ENCODE assay signal across 9 cellular contexts in the genomic region with DNA sequence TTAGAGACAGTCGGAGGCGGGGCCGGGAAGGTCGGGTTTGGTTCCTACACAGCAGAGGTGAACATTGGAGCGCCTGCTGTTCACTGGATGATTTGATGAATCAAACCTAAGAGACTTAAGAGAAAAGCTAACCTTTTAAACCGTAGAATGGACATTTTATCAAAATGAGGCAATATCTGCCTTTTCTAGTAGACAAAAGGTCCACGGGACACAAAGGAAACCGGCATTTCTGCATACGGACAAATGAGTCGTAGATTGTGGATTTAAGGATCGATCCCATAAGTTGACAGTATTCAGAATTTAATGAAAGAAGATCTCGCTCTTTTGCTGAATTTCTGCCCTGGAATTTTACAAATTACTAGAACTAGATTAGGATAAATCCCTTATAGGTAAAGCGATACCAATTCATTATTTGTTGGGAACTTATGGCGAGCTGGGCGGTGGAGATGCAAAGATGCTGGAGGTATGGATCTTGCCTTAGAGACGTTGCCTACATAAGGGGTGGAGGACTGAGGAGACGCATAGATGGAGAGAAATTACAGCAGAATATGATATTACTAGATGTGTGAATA. TPM values are rescaled to one million over a fixed set of nuclear protein-coding genes. Genes with fewer than 3 reads are reported as not detected.
A peak's percentile ranks its signal among the peaks of the same experiment; 100 is the strongest.
DNase-seq lines count a peak whose midpoint lies in the region; ATAC-seq and TF ChIP-seq lines count a peak whose summit lies in the region.
"Had no signal": no experiment of that assay in that cellular context is flagged by ENCODE, and none has a peak within 500 bp of the region (broad histone marks: within the 10 kb centered on the region; RNA-seq: fewer than 3 reads in every experiment).

No MANE protein-coding gene starts in this region.

- no peak for TF ChIP-seq CTCF in neural progenitor cell (IDR thresholded peaks at IDR 0.05)

- POLR2A ChIA-PET in CD8-positive, alpha-beta memory T cell (lab: Charles Lee): interaction anchor here (0.6 to 1.6 kb wide), 9 partner anchors 12 to 1016 kb away, joined by 3 to 26 read pairs (median 4); partner anchors contain the start of genes TMEM14B and TMEM14C

- H3K27ac ChIP-seq in CD8-positive, alpha-beta memory T cell (ENCODE audit: low read depth, low read length): peak overlapping the region; percentile 99
- peak overlapping the region; percentile 99 for H3K27ac ChIP-seq in neural progenitor cell

- peaks cover 0 to 4% of the 10 kb centered on the region in 2 donors for H3K27me3 Mint-ChIP-seq in CD8-positive, alpha-beta memory T cell
- H3K27me3 Mint-ChIP-seq in effector memory CD8-positive, alpha-beta T cell: no peaks in the 10 kb centered on the region
- H3K27me3 Mint-ChIP-seq in neural progenitor cell (ENCODE audit: insufficient read depth, low read depth): peaks cover 2% of the 10 kb centered on the region

- no peaks in the 10 kb centered on the region for H3K9me3 ChIP-seq in CD8-positive, alpha-beta memory T cell (ENCODE audit: low read length)
- H3K9me3 ChIP-seq in neural progenitor cell (ENCODE audit: low read depth): no peaks in the 10 kb centered on the region

- peak overlapping the region; percentile 55 for H2AFZ ChIP-seq in neural progenitor cell (replicated peaks)

- H3K4me2 ChIP-seq in neural progenitor cell: peak overlapping the region; percentile 87

- H3K4me1 ChIP-seq in CD8-positive, alpha-beta memory T cell (ENCODE audit: insufficient read depth, low read length): peaks cover 26% of the 10 kb centered on the region
- H3K4me1 ChIP-seq in neural progenitor cell: peaks cover 33% of the 10 kb centered on the region

- H3K27me3 ChIP-seq in CD8-positive, alpha-beta memory T cell (ENCODE audit: insufficient read depth, low read length, poor library complexity, severe bottlenecking): no peaks in the 10 kb centered on the region
- H3K27me3 ChIP-seq in neural progenitor cell: no peaks in the 10 kb centered on the region

- peaks cover 46% of the 10 kb centered on the region for H3F3A ChIP-seq in neural progenitor cell (ENCODE audit: low read depth)

- no peak for ATAC-seq in effector memory CD8-positive, alpha-beta T cell (replicated peaks)
- ATAC-seq in GM21423 (IDR thresholded peaks at IDR 0.05; ENCODE audit: unreplicated experiment): no peak
- ATAC-seq in HG02870 (IDR thresholded peaks at IDR 0.05; ENCODE audit: unreplicated experiment): no peak
- no peak for ATAC-seq in GM21526 (IDR thresholded peaks at IDR 0.05; ENCODE audit: low FRiP score, unreplicated experiment)

- peaks cover 0 to 36% (median 7%) of the 10 kb centered on the region in 3 donors for H3K36me3 Mint-ChIP-seq in CD8-positive, alpha-beta memory T cell
- H3K36me3 Mint-ChIP-seq in effector memory CD8-positive, alpha-beta T cell (ENCODE audit: insufficient read depth): peaks cover 51% of the 10 kb centered on the region
- H3K36me3 Mint-ChIP-seq in neural progenitor cell: peaks cover 4% of the 10 kb centered on the region

- DNase-seq in CD8-positive, alpha-beta memory T cell: no peak
- DNase-seq in NCI-H526 treated with DMSO at 0.1 percent for 48 hours (lab: John Stamatoyannopoulos, UW): peak; percentile 49
- no peak for DNase-seq in effector memory CD8-positive, alpha-beta T cell
- no peak for DNase-seq in neural progenitor cell (ENCODE audit: low spot score)
- DNase-seq in NCI-H226: no peak

- peaks cover 0 to 4% (median 0%) of the 10 kb centered on the region in 5 donors for H3K9me3 Mint-ChIP-seq in CD8-positive, alpha-beta memory T cell
- H3K9me3 Mint-ChIP-seq in effector memory CD8-positive, alpha-beta T cell: no peaks in the 10 kb centered on the region
- H3K9me3 Mint-ChIP-seq in neural progenitor cell: no peaks in the 10 kb centered on the region

- H3K9ac ChIP-seq in neural progenitor cell: peak overlapping the region; percentile 93

- no peaks in the 10 kb centered on the region for H4K20me1 ChIP-seq in neural progenitor cell (ENCODE audit: low read depth)

- CTCF ChIA-PET in CD8-positive, alpha-beta memory T cell (lab: Charles Lee): interaction anchor here (0.8 to 3.3 kb wide), 11 partner anchors 10 to 206 kb away, joined by 3 to 19 read pairs (median 3); partner anchors contain the start of genes TMEM14B and TMEM14C

- H3K4me1 Mint-ChIP-seq in CD8-positive, alpha-beta memory T cell: peaks cover 35 to 49% (median 46%) of the 10 kb centered on the region in 3 donors
- peaks cover 27 to 31% of the 10 kb centered on the region in 2 donors for H3K4me1 Mint-ChIP-seq in effector memory CD8-positive, alpha-beta T cell (ENCODE audit: low read depth in 2 of 2)
- peaks cover 35% of the 10 kb centered on the region for H3K4me1 Mint-ChIP-seq in neural progenitor cell

- peaks cover 13% of the 10 kb centered on the region for H3K36me3 ChIP-seq in CD8-positive, alpha-beta memory T cell (ENCODE audit: insufficient read depth, low read length)
- no peaks in the 10 kb centered on the region for H3K36me3 ChIP-seq in neural progenitor cell

- peak overlapping the region; percentile 94 to 99 (median 97) for H3K4me3 Mint-ChIP-seq in CD8-positive, alpha-beta memory T cell
- peak overlapping the region; percentile 95 to 99 for H3K4me3 Mint-ChIP-seq in effector memory CD8-positive, alpha-beta T cell
- H3K4me3 Mint-ChIP-seq in neural progenitor cell: peak overlapping the region; percentile 99

- H3K4me3 ChIP-seq in CD8-positive, alpha-beta memory T cell (ENCODE audit: low read length): peak overlapping the region; percentile 98
- peak overlapping the region; percentile 92 for H3K4me3 ChIP-seq in neural progenitor cell

- H3K27ac Mint-ChIP-seq in CD8-positive, alpha-beta memory T cell: peak overlapping the region; percentile 100
- H3K27ac Mint-ChIP-seq in effector memory CD8-positive, alpha-beta T cell: peak overlapping the region; percentile 100
- H3K27ac Mint-ChIP-seq in neural progenitor cell: peak overlapping the region; percentile 100

- H3K79me2 ChIP-seq in neural progenitor cell (ENCODE audit: low read depth): peaks cover 69% of the 10 kb centered on the region

RNA-seq across cellular contexts. Expression of gene PAK1IP1, which starts 0.4 kb away (rescaled TPM):
- total RNA-seq in CD8-positive, alpha-beta memory T cell: 10 to 100 TPM; 57.1 to 58.0 TPM
- 18.8 TPM for polyA plus RNA-seq in CD8-positive, alpha-beta memory T cell
- 13.9 and 28.8 TPM in 2 replicates for total RNA-seq in neural progenitor cell (ENCODE audit: low replicate concordance)

RNA-seq across cellular contexts. Expression of gene C6orf52, which starts 0.8 kb away (rescaled TPM):
- total RNA-seq in CD8-positive, alpha-beta memory T cell: 1 to 10 TPM; 6.8 to 7.4 TPM
- not detected for polyA plus RNA-seq in CD8-positive, alpha-beta memory T cell
- 0.45 and 2.9 TPM in 2 replicates for total RNA-seq in neural progenitor cell (ENCODE audit: low replicate concordance)
- total RNA-seq: LHCN-M2 had no signal

RNA-seq across cellular contexts. Expression of gene TMEM14C, which starts 27.7 kb away (rescaled TPM):
- total RNA-seq in CD8-positive, alpha-beta memory T cell: 10 to 100 TPM; 62.8 to 68.0 TPM
- 79.8 TPM for polyA plus RNA-seq in CD8-positive, alpha-beta memory T cell
- total RNA-seq in neural progenitor cell (ENCODE audit: low replicate concordance): 199 and 315 TPM in 2 replicates

RNA-seq across cellular contexts. Expression of gene TMEM14B, which starts 52.4 kb away (rescaled TPM):
- total RNA-seq in CD8-positive, alpha-beta memory T cell: 10 to 100 TPM; 82.0 to 85.1 TPM
- polyA plus RNA-seq in CD8-positive, alpha-beta memory T cell: 188 TPM
- total RNA-seq in neural progenitor cell (ENCODE audit: low replicate concordance): 96.0 and 138 TPM in 2 replicates
